Comparison of ENCODE assay signal across 17 cellular contexts in the genomic region with DNA sequence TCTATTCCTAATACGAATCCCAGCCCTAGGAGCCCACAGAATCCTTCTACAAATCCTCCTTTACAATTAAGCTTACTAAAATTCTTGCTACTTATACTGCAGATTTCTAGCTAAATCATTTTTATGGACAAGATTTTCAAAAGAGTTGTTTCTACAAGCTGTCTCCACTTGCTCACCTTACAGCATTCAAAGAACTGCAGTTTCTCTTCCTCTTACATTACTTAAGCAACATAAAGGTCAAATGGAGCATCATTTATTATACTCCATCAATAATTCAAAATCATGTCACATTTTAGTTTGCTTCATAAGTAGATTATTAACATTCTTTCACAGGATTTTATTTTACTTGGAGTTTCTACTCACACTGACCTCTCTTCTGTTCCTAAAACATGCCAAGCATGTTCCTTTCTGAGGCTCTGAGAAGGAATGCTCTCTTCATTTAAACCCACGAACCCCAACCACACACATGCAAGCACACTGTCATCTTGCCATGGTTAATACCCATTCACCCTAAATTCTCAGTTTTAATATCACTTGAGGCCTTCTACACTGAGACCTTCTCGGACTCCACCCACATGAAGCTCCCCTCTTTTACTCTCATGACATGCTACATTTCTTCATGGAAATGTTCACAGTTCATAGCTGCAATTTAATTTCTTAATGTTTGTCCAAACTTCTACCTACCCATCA.
DNase-seq lines count a peak whose midpoint lies in the region; ATAC-seq and TF ChIP-seq lines count a peak whose summit lies in the region.
"Had no signal": no experiment of that assay in that cellular context is flagged by ENCODE, and none has a peak within 500 bp of the region (broad histone marks: within the 10 kb centered on the region; RNA-seq: fewer than 3 reads in every experiment).

No MANE protein-coding gene starts in this region.

- H3K9me3 ChIP-seq in testis = no peaks in the 10 kb centered on the region
- H3K9me3 ChIP-seq: pancreas had no signal

- intact Hi-C loops in testis (cut with DNase I; ENCODE audit: low total_unique reads) = no loop called here

- TF ChIP-seq POLR2A in testis (IDR thresholded peaks at IDR 0.05) = no peak

- DNase-seq in SIG-M5 treated with dmso at 0.1 percent for 504 hours (lab: John Stamatoyannopoulos, UW; ENCODE audit: unreplicated experiment) = no peak
- DNase-seq in testis = no peak
- DNase-seq in amygdala (lab: John Stamatoyannopoulos, UW) = no peak
- DNase-seq: activated gamma-delta T cell; CD4-positive, CD25-positive, alpha-beta regulatory T cell; DND-41; left colon; NCI-H1105; NCI-H446 treated with DMSO at 0.1 percent for 48 hours; pancreas had no signal

- H3K4me1 ChIP-seq in testis = no peaks in the 10 kb centered on the region

- peak; percentile 77 for ATAC-seq in GM18498 (IDR thresholded peaks at IDR 0.05; ENCODE audit: unreplicated experiment)
- ATAC-seq in GM19351 (IDR thresholded peaks at IDR 0.05; ENCODE audit: unreplicated experiment) = peak; percentile 71
- ATAC-seq in HG02642 (IDR thresholded peaks at IDR 0.05; ENCODE audit: poor library complexity, unreplicated experiment) = peak; percentile 57
- peak; percentile 52 for ATAC-seq in HG03196 (IDR thresholded peaks at IDR 0.05; ENCODE audit: unreplicated experiment)
- no peak for ATAC-seq in GM21526 (IDR thresholded peaks at IDR 0.05; ENCODE audit: low FRiP score, unreplicated experiment)
- ATAC-seq: K562, left colon, pancreas had no signal

- WGBS in testis, 2 donors = 80 to 83% methylated on average over 3 of the region's 3 CpGs

- no peak overlapping the region for H3K27ac ChIP-seq in testis
- H3K27ac ChIP-seq: pancreas, VCaP had no signal

- no peak overlapping the region for H3K4me3 ChIP-seq in testis
- H3K4me3 ChIP-seq: K562, pancreas had no signal

- no peak for TF ChIP-seq CTCF in testis (IDR thresholded peaks at IDR 0.05)

- no peaks in the 10 kb centered on the region for H3K27me3 ChIP-seq in testis
- H3K27me3 ChIP-seq: pancreas had no signal

- no peaks in the 10 kb centered on the region for H3K36me3 ChIP-seq in testis (ENCODE audit: low read depth, missing control alignments)
- H3K36me3 ChIP-seq: pancreas had no signal
